Comparison of ENCODE assay signal across 1 cellular context in genomic region chr5:168613996-168614395, GRCh38.
A peak's percentile ranks its signal among the peaks of the same experiment; 100 is the strongest.
TF ChIP-seq lines count a peak whose summit lies in the region.

No MANE protein-coding gene starts in this region.

TF ChIP-seq in liver, 16 proteins besides CTCF, POLR2A, EP300 and RAD21 (continued from another document):
- TF ChIP-seq ZBTB33 (IDR thresholded peaks at IDR 0.05) (peak; percentile 74), HNF4G (IDR thresholded peaks at IDR 0.05) (peak; percentile 94), YY1 (IDR thresholded peaks at IDR 0.05) (peak; percentile 73)
